ENCODE assay signal across 12 cellular contexts in genomic region chr5:143008032-143008431, GRCh38.
DNase-seq lines count a peak whose midpoint lies in the region; ATAC-seq and TF ChIP-seq lines count a peak whose summit lies in the region.
"Had no signal": no experiment of that assay in that cellular context is flagged by ENCODE, and none has a peak within 500 bp of the region (broad histone marks: within the 10 kb centered on the region; RNA-seq: fewer than 3 reads in every experiment).

No MANE protein-coding gene starts in this region.

- no peak overlapping the region for H4K91ac ChIP-seq in mesenchymal stem cell (ENCODE audit: low read length)

- H4K8ac ChIP-seq in mesenchymal stem cell (ENCODE audit: low read length): no peak overlapping the region

- POLR2A ChIA-PET in CD8-positive, alpha-beta T cell (lab: Charles Lee): no interaction called here

- no peak overlapping the region for H2BK15ac ChIP-seq in mesenchymal stem cell (ENCODE audit: low read depth, poor library complexity, severe bottlenecking)

- WGBS in mesenchymal stem cell: 73% methylated on average over 2 of the region's 2 CpGs
- 82 to 86% methylated on average over 1 to 2 of the region's 2 CpGs for WGBS in transverse colon (ENCODE audit: low coverage in 1 of 2), 2 donors

- peak overlapping the region in 9 of 11 experiments; percentile 2 to 99 (median 27); a peak in 11 of 22 replicates for H3K27ac ChIP-seq in BLaER1 treated with 17β-estradiol and CSF1 and Interleukin-3, amounts not matched to agents 10 nM and 100 nM
- H3K27ac ChIP-seq in CD8-positive, alpha-beta T cell (ENCODE audit: low read depth, low read length): no peak overlapping the region
- H3K27ac ChIP-seq in mesenchymal stem cell (ENCODE audit: low read length, poor library complexity, severe bottlenecking) (no peak overlapping the region), transverse colon (no peak overlapping the region)

- DNase-seq in CD8-positive, alpha-beta T cell: no peak
- no peak for DNase-seq in activated T-helper 1 cell treated with anti-CD3 and anti-CD28 coated beads, Interleukin-12 subunit alpha, Interleukin-12 subunit beta, Interleukin-2, Interleukin-4 antibody, amounts not matched to agents 30 ng/mL and 10 ng/mL and 1 ng/mL, durations not matched to agents 14 hours and 24 hours and 36 hours (ENCODE audit: low spot score)
- DNase-seq in mesenchymal stem cell: no peak
- no peak for DNase-seq in RKO (ENCODE audit: low spot score)
- no peak for DNase-seq in transverse colon
- DNase-seq: activated CD4-positive, alpha-beta T cell treated with anti-CD3 and anti-CD28 coated beads for 4 hours; activated gamma-delta T cell treated with Interleukin-2 at 50 U/mL for 16 hours; NCI-H1417 treated with DMSO at 0.1 percent for 48 hours; NCI-H446 treated with DMSO at 0.1 percent for 48 hours; psoas muscle had no signal

- H3K27me3 Mint-ChIP-seq in CD8-positive, alpha-beta T cell (ENCODE audit: low read depth): no peaks in the 10 kb centered on the region
- H3K27me3 Mint-ChIP-seq in activated T-helper 1 cell treated with anti-CD3 and anti-CD28 coated beads, Interleukin-12 subunit alpha, Interleukin-12 subunit beta, Interleukin-2, Interleukin-4 antibody, amounts not matched to agents 30 ng/mL and 10 ng/mL and 1 ng/mL, durations not matched to agents 14 hours and 24 hours and 36 hours (ENCODE audit: insufficient read depth): no peaks in the 10 kb centered on the region

- no peak overlapping the region for H3K23ac ChIP-seq in mesenchymal stem cell (ENCODE audit: low read length in 2 of 2)

- TF ChIP-seq EP300 in transverse colon (IDR thresholded peaks at IDR 0.05; ENCODE audit: low read depth): no peak

- H3K9ac ChIP-seq in BLaER1 treated with 17β-estradiol and CSF1 and Interleukin-3, amounts not matched to agents 10 nM and 100 nM: peak overlapping the region in 2 of 11 experiments; percentile 47 to 64; a peak in 3 of 22 replicates
- H3K9ac ChIP-seq in mesenchymal stem cell (ENCODE audit: low read length): peak overlapping the region; percentile 74

- H3K14ac ChIP-seq in mesenchymal stem cell (ENCODE audit: low read length in 2 of 2): no peak overlapping the region

- no peak overlapping the region for H3K4me3 ChIP-seq in BLaER1 treated with 17β-estradiol and CSF1 and Interleukin-3, amounts not matched to agents 10 nM and 100 nM
- H3K4me3 ChIP-seq in CD8-positive, alpha-beta T cell (ENCODE audit: low read depth, low read length): no peak overlapping the region
- no peak overlapping the region for H3K4me3 ChIP-seq in mesenchymal stem cell (ENCODE audit: insufficient read depth in 1 of 2, low read depth in 1 of 2, low read length in 2 of 2)
- H3K4me3 ChIP-seq in transverse colon: no peak overlapping the region
- H3K4me3 ChIP-seq: psoas muscle had no signal

- H3K9me3 Mint-ChIP-seq in CD8-positive, alpha-beta T cell: no peaks in the 10 kb centered on the region
- no peaks in the 10 kb centered on the region for H3K9me3 Mint-ChIP-seq in activated T-helper 1 cell treated with anti-CD3 and anti-CD28 coated beads, Interleukin-12 subunit alpha, Interleukin-12 subunit beta, Interleukin-2, Interleukin-4 antibody, amounts not matched to agents 30 ng/mL and 10 ng/mL and 1 ng/mL, durations not matched to agents 14 hours and 24 hours and 36 hours

- no peak overlapping the region for H3K4ac ChIP-seq in mesenchymal stem cell (ENCODE audit: low read depth in 1 of 2, low read length in 2 of 2)

- H3K36me3 Mint-ChIP-seq in CD8-positive, alpha-beta T cell: peaks cover 4% of the 10 kb centered on the region
- H3K36me3 Mint-ChIP-seq in activated T-helper 1 cell treated with anti-CD3 and anti-CD28 coated beads, Interleukin-12 subunit alpha, Interleukin-12 subunit beta, Interleukin-2, Interleukin-4 antibody, amounts not matched to agents 30 ng/mL and 10 ng/mL and 1 ng/mL, durations not matched to agents 14 hours and 24 hours and 36 hours (ENCODE audit: low read depth): peaks cover 8% of the 10 kb centered on the region

- in situ Hi-C loops in transverse colon (cut with MboI; ENCODE audit: low pct_ligation_motif_present in 1 of 4, low pct_unique_long_range_greater_than_20kb in 1 of 4, low sequenced_read_pairs in 3 of 4): loop anchor here in 1 of 4 donors (25.0 kb wide), 2 partner anchors 404 to 804 kb away; partner anchors contain the start of genes HMHB1 and NR3C1

- no peak overlapping the region for H2AFZ ChIP-seq in mesenchymal stem cell (ENCODE audit: low read depth, low read length)

- H2BK12ac ChIP-seq in mesenchymal stem cell (ENCODE audit: low read length in 2 of 2): no peak overlapping the region

- H3K4me3 Mint-ChIP-seq in CD8-positive, alpha-beta T cell: no peak overlapping the region
- H3K4me3 Mint-ChIP-seq in activated T-helper 1 cell treated with anti-CD3 and anti-CD28 coated beads, Interleukin-12 subunit alpha, Interleukin-12 subunit beta, Interleukin-2, Interleukin-4 antibody, amounts not matched to agents 30 ng/mL and 10 ng/mL and 1 ng/mL, durations not matched to agents 14 hours and 24 hours and 36 hours: peak overlapping the region; percentile 15

- H3K27me3 ChIP-seq in BLaER1 treated with 17β-estradiol and CSF1 and Interleukin-3, amounts not matched to agents 10 nM and 100 nM: no peaks in the 10 kb centered on the region
- H3K27me3 ChIP-seq in CD8-positive, alpha-beta T cell (ENCODE audit: insufficient read depth, low read length): no peaks in the 10 kb centered on the region
- no peaks in the 10 kb centered on the region for H3K27me3 ChIP-seq in mesenchymal stem cell (ENCODE audit: control insufficient read depth in 1 of 2, insufficient read depth in 1 of 2, low read length in 2 of 2)
- no peaks in the 10 kb centered on the region for H3K27me3 ChIP-seq in transverse colon

- H2BK5ac ChIP-seq in mesenchymal stem cell (ENCODE audit: low read depth, low read length, poor library complexity, severe bottlenecking): no peak overlapping the region

- H3K4me1 Mint-ChIP-seq in CD8-positive, alpha-beta T cell (ENCODE audit: low read depth): peaks cover 54% of the 10 kb centered on the region
- peaks cover 87% of the 10 kb centered on the region for H3K4me1 Mint-ChIP-seq in activated T-helper 1 cell treated with anti-CD3 and anti-CD28 coated beads, Interleukin-12 subunit alpha, Interleukin-12 subunit beta, Interleukin-2, Interleukin-4 antibody, amounts not matched to agents 30 ng/mL and 10 ng/mL and 1 ng/mL, durations not matched to agents 14 hours and 24 hours and 36 hours (ENCODE audit: low read depth)

- peaks cover 34 to 97% (median 70%) of the 10 kb centered on the region in 10 experiments for H3K4me1 ChIP-seq in BLaER1 treated with 17β-estradiol and CSF1 and Interleukin-3, amounts not matched to agents 10 nM and 100 nM
- peaks cover 32% of the 10 kb centered on the region for H3K4me1 ChIP-seq in CD8-positive, alpha-beta T cell (ENCODE audit: insufficient read depth, low read length)
- H3K4me1 ChIP-seq in mesenchymal stem cell (ENCODE audit: control insufficient read depth, insufficient read depth, low read depth, low read length) (peaks cover 10% of the 10 kb centered on the region), transverse colon (peaks cover 0 to 26% (median 2%) of the 10 kb centered on the region in 4 donors)

- CTCF ChIA-PET in CD8-positive, alpha-beta T cell (lab: Charles Lee): interaction anchor here (1.3 to 1.4 kb wide), 2 partner anchors 396 to 818 kb away, joined by 4 to 6 read pairs; no protein-coding TSS in a partner anchor

- intact Hi-C loops in CD8-positive, alpha-beta T cell (cut with DNase I, micrococcal nuclease): loop anchor here (2.0 to 10.0 kb wide), 3 partner anchors 85 to 957 kb away; no protein-coding TSS in a partner anchor
- intact Hi-C loops in activated T-helper 1 cell treated with anti-CD3 and anti-CD28 coated beads, Interleukin-12 subunit alpha, Interleukin-12 subunit beta, Interleukin-2, Interleukin-4 antibody, amounts not matched to agents 30 ng/mL and 10 ng/mL and 1 ng/mL, durations not matched to agents 14 hours and 24 hours and 36 hours (cut with micrococcal nuclease): loop anchor here (2.0 to 5.0 kb wide), 4 partner anchors 186 to 1183 kb away; no protein-coding TSS in a partner anchor
- intact Hi-C loops in transverse colon (cut with DNase I; ENCODE audit: low total_unique reads): no loop called here

- no peak for ATAC-seq in CD8-positive, alpha-beta T cell
- no peak for ATAC-seq in GM19351 (IDR thresholded peaks at IDR 0.05; ENCODE audit: unreplicated experiment)

- H3K9me3 ChIP-seq in BLaER1 treated with 17β-estradiol and CSF1 and Interleukin-3, amounts not matched to agents 10 nM and 100 nM (replicated peaks in 1 of 11): peaks cover 0 to 28% (median 0%) of the 10 kb centered on the region in 11 experiments; a peak in 8 of 22 replicates
- H3K9me3 ChIP-seq in CD8-positive, alpha-beta T cell (ENCODE audit: low read length): no peaks in the 10 kb centered on the region
- no peaks in the 10 kb centered on the region for H3K9me3 ChIP-seq in mesenchymal stem cell (ENCODE audit: control insufficient read depth, low read length)
- H3K9me3 ChIP-seq in transverse colon: no peaks in the 10 kb centered on the region
- H3K9me3 ChIP-seq: psoas muscle had no signal

- no peak overlapping the region for H2BK120ac ChIP-seq in mesenchymal stem cell (ENCODE audit: low read depth, low read length)

- H3K36me3 ChIP-seq in BLaER1 treated with 17β-estradiol and CSF1 and Interleukin-3, amounts not matched to agents 10 nM and 100 nM: peaks cover 0 to 45% (median 0%) of the 10 kb centered on the region in 11 experiments; a peak in 11 of 22 replicates
- H3K36me3 ChIP-seq in CD8-positive, alpha-beta T cell (ENCODE audit: insufficient read depth, low read length): no peaks in the 10 kb centered on the region
- H3K36me3 ChIP-seq in mesenchymal stem cell (ENCODE audit: control insufficient read depth in 1 of 2, insufficient read depth in 2 of 2, low read depth in 1 of 2, low read length in 2 of 2): no peaks in the 10 kb centered on the region
- H3K36me3 ChIP-seq in transverse colon: no peaks in the 10 kb centered on the region

- H3K4me2 ChIP-seq in BLaER1 treated with 17β-estradiol and CSF1 and Interleukin-3, amounts not matched to agents 10 nM and 100 nM: peak overlapping the region in 7 of 11 experiments; percentile 9 to 87 (median 74); a peak in 13 of 22 replicates
- H3K4me2 ChIP-seq in mesenchymal stem cell (ENCODE audit: low read length, poor library complexity, severe bottlenecking): no peak overlapping the region

- no peak overlapping the region for H3K18ac ChIP-seq in mesenchymal stem cell (ENCODE audit: low read depth in 1 of 2, low read length in 2 of 2)

- TF ChIP-seq POLR2A in transverse colon (IDR thresholded peaks at IDR 0.05): no peak

- no peaks in the 10 kb centered on the region for H3K79me1 ChIP-seq in mesenchymal stem cell (replicated peaks; ENCODE audit: low read length, poor library complexity, severe bottlenecking)

- no peaks in the 10 kb centered on the region for H4K20me1 ChIP-seq in BLaER1 treated with 17β-estradiol and CSF1 and Interleukin-3, amounts not matched to agents 10 nM and 100 nM

- TF ChIP-seq CTCF in CD8-positive, alpha-beta T cell (IDR thresholded peaks at IDR 0.05): no peak
- no peak for TF ChIP-seq CTCF in transverse colon (IDR thresholded peaks at IDR 0.05)

- peak overlapping the region; percentile 84 for H3K27ac Mint-ChIP-seq in CD8-positive, alpha-beta T cell
- peak overlapping the region; percentile 60 for H3K27ac Mint-ChIP-seq in activated T-helper 1 cell treated with anti-CD3 and anti-CD28 coated beads, Interleukin-12 subunit alpha, Interleukin-12 subunit beta, Interleukin-2, Interleukin-4 antibody, amounts not matched to agents 30 ng/mL and 10 ng/mL and 1 ng/mL, durations not matched to agents 14 hours and 24 hours and 36 hours

- no peak overlapping the region for H2AK5ac ChIP-seq in mesenchymal stem cell (ENCODE audit: low read length, severe bottlenecking)

Comparison
In these comparisons a context has a peak if more than half of its experiments do, and no peak if none do; other contexts are left out.
1. H3K27ac ChIP-seq: peak in BLaER1 treated with 17β-estradiol and CSF1 and Interleukin-3, amounts not matched to agents 10 nM and 100 nM (9 of 11); none in CD8-positive, alpha-beta T cell (single experiment), mesenchymal stem cell (single experiment) and transverse colon (0 of 4).